In the genomic region with DNA sequence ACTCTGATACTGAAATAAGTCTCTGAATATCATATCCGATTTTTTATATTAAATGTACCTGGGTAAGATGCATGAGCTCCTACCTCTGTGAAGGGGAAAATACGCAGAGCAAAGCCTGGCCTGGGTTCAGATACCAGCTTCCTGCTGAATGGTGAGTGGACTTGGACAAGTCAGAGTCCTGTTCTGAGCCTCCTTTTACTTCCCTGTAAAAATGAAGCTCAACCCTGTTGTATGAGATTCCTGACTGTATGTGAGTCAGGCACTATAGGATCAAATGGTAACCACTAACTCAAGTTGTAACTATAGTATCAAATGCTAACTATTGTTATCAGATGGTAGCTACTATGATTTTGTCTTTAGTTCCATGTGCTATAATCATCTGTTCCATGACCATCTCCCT, we compare ENCODE assay signal across 23 cellular contexts.
"Had no signal": no experiment of that assay in that cellular context is flagged by ENCODE, and none has a peak within 500 bp of the region (broad histone marks: within the 10 kb centered on the region; RNA-seq: fewer than 3 reads in every experiment).

No MANE protein-coding gene starts in this region.

- DNase-seq: colonic mucosa; cortex of kidney; dermis blood vessel endothelial cell; dorsolateral prefrontal cortex; effector CD4-positive, alpha-beta T cell; effector CD8-positive, alpha-beta T cell; effector memory CD4-positive, alpha-beta T cell; effector memory CD8-positive, alpha-beta T cell; endodermal cell; erythroblast; esophagus squamous epithelium; foreskin fibroblast; foreskin keratinocyte; foreskin melanocyte; gastrocnemius medialis; glutamatergic neuron; head of caudate nucleus; heart left ventricle; heart right ventricle had no signal

- H3K9me3 ChIP-seq: colonic mucosa, esophagus muscularis mucosa, esophagus squamous epithelium, gastrocnemius medialis, gastroesophageal sphincter, heart left ventricle had no signal

- ATAC-seq: effector memory CD8-positive, alpha-beta T cell; esophagus mucosa; foreskin keratinocyte; gastrocnemius medialis; gastroesophageal sphincter; heart left ventricle; heart right ventricle had no signal

- H3K4me3 ChIP-seq: colonic mucosa, coronary artery, dorsolateral prefrontal cortex, esophagus muscularis mucosa, esophagus squamous epithelium, gastrocnemius medialis, gastroesophageal sphincter, heart left ventricle, heart right ventricle had no signal

- H3K36me3 ChIP-seq: colonic mucosa, esophagus muscularis mucosa, esophagus squamous epithelium, gastrocnemius medialis, gastroesophageal sphincter, heart left ventricle, heart right ventricle had no signal

- H3K4me1 ChIP-seq: esophagus muscularis mucosa, esophagus squamous epithelium, foreskin keratinocyte, gastrocnemius medialis, gastroesophageal sphincter, heart left ventricle, heart right ventricle had no signal
